8 cellular contexts compared by ENCODE assay signal in genomic region chr21:33229099-33229775, GRCh38. TPM values are rescaled to one million over a fixed set of nuclear protein-coding genes. Genes with fewer than 3 reads are reported as not detected.
A peak's percentile ranks its signal among the peaks of the same experiment; 100 is the strongest.
DNase-seq lines count a peak whose midpoint lies in the region; ATAC-seq, FAIRE-seq and TF ChIP-seq lines count a peak whose summit lies in the region.

No MANE protein-coding gene starts in this region.

- H3K27ac ChIP-seq in left ventricle myocardium inferior (replicated peaks) (peak overlapping the region; percentile 99), right lobe of liver (peak overlapping the region in 2 of 3 donors; percentile 34 to 93)

- H3K9me3 Mint-ChIP-seq in activated CD8-positive, alpha-beta T cell treated with anti-CD3 and anti-CD28 coated beads, Interleukin-2, amount 10 ng/mL, durations not matched to agents 7 days and 5 days (ENCODE audit: insufficient read depth) = no peaks in the 10 kb centered on the region

- H3K27me3 ChIP-seq in left ventricle myocardium inferior (ENCODE audit: low read depth) (no peaks in the 10 kb centered on the region), right lobe of liver (no peaks in the 10 kb centered on the region)

- peaks cover 48% of the 10 kb centered on the region for H3K4me1 ChIP-seq in left ventricle myocardium inferior
- H3K4me1 ChIP-seq in right lobe of liver = peaks cover 0 to 52% (median 16%) of the 10 kb centered on the region in 4 donors

- no peak for FAIRE-seq in frontal cortex (lab: Jason Lieb, UNC)

- ATAC-seq in left ventricle myocardium superior = no peak
- ATAC-seq in activated CD8-positive, alpha-beta T cell treated with anti-CD3 and anti-CD28 coated beads, Interleukin-2, amount 10 ng/mL, durations not matched to agents 7 days and 5 days = no peak
- ATAC-seq in right lobe of liver = no peak
- ATAC-seq in HG03196 (IDR thresholded peaks at IDR 0.05; ENCODE audit: unreplicated experiment) = no peak

- H3K4me3 ChIP-seq in left ventricle myocardium inferior (peak overlapping the region; percentile 99), right lobe of liver (peak overlapping the region in 2 of 3 donors; percentile 97 to 98)

- H3K36me3 Mint-ChIP-seq in activated CD8-positive, alpha-beta T cell treated with anti-CD3 and anti-CD28 coated beads, Interleukin-2, amount 10 ng/mL, durations not matched to agents 7 days and 5 days (ENCODE audit: low read depth) = peaks cover 28% of the 10 kb centered on the region

- no peaks in the 10 kb centered on the region for H3K36me3 ChIP-seq in left ventricle myocardium inferior
- H3K36me3 ChIP-seq in right lobe of liver = no peaks in the 10 kb centered on the region

- TF ChIP-seq POLR2A in right lobe of liver (IDR thresholded peaks at IDR 0.05) = no peak

- POLR2A ChIA-PET in activated CD8-positive, alpha-beta T cell treated with anti-CD3 and anti-CD28 coated beads, Interleukin-2, amount 10 ng/mL, durations not matched to agents 7 days and 5 days (lab: Charles Lee) = interaction anchor here (0.6 to 2.5 kb wide), 2 partner anchors 10 to 158 kb away, joined by 3 to 8 read pairs; no protein-coding TSS in a partner anchor

- no peaks in the 10 kb centered on the region for H3K9me3 ChIP-seq in left ventricle myocardium inferior (replicated peaks)
- H3K9me3 ChIP-seq in right lobe of liver = no peaks in the 10 kb centered on the region

- peaks cover 40% of the 10 kb centered on the region for H3K4me1 Mint-ChIP-seq in activated CD8-positive, alpha-beta T cell treated with anti-CD3 and anti-CD28 coated beads, Interleukin-2, amount 10 ng/mL, durations not matched to agents 7 days and 5 days (ENCODE audit: low read depth)

- H3K27me3 Mint-ChIP-seq in activated CD8-positive, alpha-beta T cell treated with anti-CD3 and anti-CD28 coated beads, Interleukin-2, amount 10 ng/mL, durations not matched to agents 7 days and 5 days (ENCODE audit: low read depth) = peaks cover 2% of the 10 kb centered on the region

- WGBS in right lobe of liver (ENCODE audit: insufficient coverage, low coverage, low lambda C conversion rate, missing lambda C conversion rate) = 50% methylated on average over 17 of the region's 17 CpGs

- TF ChIP-seq CTCF in left ventricle myocardium inferior (IDR thresholded peaks at IDR 0.05; ENCODE audit: borderline replicate concordance) (no peak), right lobe of liver (IDR thresholded peaks at IDR 0.05) (no peak)

- peak overlapping the region; percentile 77 for H3K4me3 Mint-ChIP-seq in activated CD8-positive, alpha-beta T cell treated with anti-CD3 and anti-CD28 coated beads, Interleukin-2, amount 10 ng/mL, durations not matched to agents 7 days and 5 days

- intact Hi-C loops in left ventricle myocardium inferior (cut with micrococcal nuclease) = no loop called here
- intact Hi-C loops in left ventricle myocardium superior (cut with micrococcal nuclease) = no loop called here
- intact Hi-C loops in right lobe of liver (cut with DNase I) = no loop called here

- DNase-seq in left ventricle myocardium inferior (no peak), left ventricle myocardium superior (no peak), right lobe of liver (no peak), frontal cortex (ENCODE audit: low spot score in 2 of 2) (no peak), NCI-H2196 (lab: John Stamatoyannopoulos, UW; ENCODE audit: unreplicated experiment) (no peak), SHP77 (lab: John Stamatoyannopoulos, UW) (no peak)
- no peak for DNase-seq in activated CD8-positive, alpha-beta T cell treated with anti-CD3 and anti-CD28 coated beads, Interleukin-2, amount 10 ng/mL, durations not matched to agents 7 days and 5 days

- peak overlapping the region; percentile 68 for H3K27ac Mint-ChIP-seq in activated CD8-positive, alpha-beta T cell treated with anti-CD3 and anti-CD28 coated beads, Interleukin-2, amount 10 ng/mL, durations not matched to agents 7 days and 5 days

- CTCF ChIA-PET in activated CD8-positive, alpha-beta T cell treated with anti-CD3 and anti-CD28 coated beads, Interleukin-2, amount 10 ng/mL, durations not matched to agents 7 days and 5 days (lab: Charles Lee) = interaction anchor here (0.9 to 1.9 kb wide), 2 partner anchors 12 to 29 kb away, joined by 4 read pairs; no protein-coding TSS in a partner anchor

RNA-seq across cellular contexts. Expression of gene IFNAR2, which starts 0.5 kb away (rescaled TPM):
- total RNA-seq in left ventricle myocardium inferior (9.0 TPM), left ventricle myocardium superior (9.2 TPM), right lobe of liver (10 to 100 TPM; 12.4 to 35.5 (median 16.3) TPM), frontal cortex (15.1 TPM)
- 10 to 100 TPM; 54.6 to 62.4 TPM for total RNA-seq in activated CD8-positive, alpha-beta T cell treated with anti-CD3 and anti-CD28 coated beads, Interleukin-2, amount 10 ng/mL, durations not matched to agents 7 days and 5 days

RNA-seq across cellular contexts. Expression of gene IL10RB, which starts 36.9 kb away (rescaled TPM):
- total RNA-seq in left ventricle myocardium inferior (6.8 TPM), left ventricle myocardium superior (6.3 TPM), right lobe of liver (10 to 100 TPM; 10.5 to 24.2 (median 20.3) TPM), frontal cortex (12.2 TPM)
- 10 to 100 TPM; 37.1 to 44.2 TPM for total RNA-seq in activated CD8-positive, alpha-beta T cell treated with anti-CD3 and anti-CD28 coated beads, Interleukin-2, amount 10 ng/mL, durations not matched to agents 7 days and 5 days
